10 cellular contexts compared by ENCODE assay signal in genomic region chr9:4642351-4642750, GRCh38. TPM values are rescaled to one million over a fixed set of nuclear protein-coding genes. Genes with fewer than 3 reads are reported as not detected.
"Had no signal": no experiment of that assay in that cellular context is flagged by ENCODE, and none has a peak within 500 bp of the region (broad histone marks: within the 10 kb centered on the region; RNA-seq: fewer than 3 reads in every experiment).

No MANE protein-coding gene starts in this region.

- DNase-seq: GM23248, GOT3, H7, HCEC 1CT, KBM-7 had no signal

- H3K9me3 Mint-ChIP-seq: IgD-negative memory B cell had no signal

- H3K4me3 Mint-ChIP-seq: IgD-negative memory B cell had no signal

- H3K9ac ChIP-seq: GM23248, KMS-11 had no signal

- H3K27ac ChIP-seq: GM23248, HL-60, KMS-11 had no signal

- H3K27ac Mint-ChIP-seq: IgD-negative memory B cell had no signal

- ATAC-seq: HepG2 had no signal

- H3K36me3 Mint-ChIP-seq: IgD-negative memory B cell had no signal

- H3K4me3 ChIP-seq: GM23248 had no signal

RNA-seq across cellular contexts. Expression of gene SPATA6L, which starts 23.9 kb away (rescaled TPM):
- total RNA-seq: H4 had no signal
